Comparison of ENCODE assay signal across 10 cellular contexts in genomic region chr15:69668963-69669362, GRCh38.
DNase-seq lines count a peak whose midpoint lies in the region; ATAC-seq and TF ChIP-seq lines count a peak whose summit lies in the region.
"Had no signal": no experiment of that assay in that cellular context is flagged by ENCODE, and none has a peak within 500 bp of the region (broad histone marks: within the 10 kb centered on the region; RNA-seq: fewer than 3 reads in every experiment).

No MANE protein-coding gene starts in this region.

- H3K9me3 ChIP-seq in stomach (no peaks in the 10 kb centered on the region), HAP-1 (no peaks in the 10 kb centered on the region), sigmoid colon (no peaks in the 10 kb centered on the region)

- H3K4me1 Mint-ChIP-seq in activated T-cell treated with anti-CD3 and anti-CD28 coated beads, Interleukin-2, amount 50 U/mL, for 4 hours (ENCODE audit: low read depth) = peaks cover 35% of the 10 kb centered on the region

- TF ChIP-seq CTCF in stomach (IDR thresholded peaks at IDR 0.05) (no peak), sigmoid colon (IDR thresholded peaks at IDR 0.05) (no peak)

- no peaks in the 10 kb centered on the region for H3K27me3 Mint-ChIP-seq in activated T-cell treated with anti-CD3 and anti-CD28 coated beads, Interleukin-2, amount 50 U/mL, for 4 hours (ENCODE audit: low read depth)

- TF ChIP-seq EP300 in stomach (IDR thresholded peaks at IDR 0.05) = no peak
- no peak for TF ChIP-seq EP300 in sigmoid colon (IDR thresholded peaks at IDR 0.05)

- H3K4me1 ChIP-seq in stomach = peaks cover 0 to 41% (median 14%) of the 10 kb centered on the region in 4 donors
- no peaks in the 10 kb centered on the region for H3K4me1 ChIP-seq in HAP-1
- H3K4me1 ChIP-seq in sigmoid colon = peaks cover 0 to 12% (median 0%) of the 10 kb centered on the region in 4 donors

- H3K4me3 Mint-ChIP-seq in activated T-cell treated with anti-CD3 and anti-CD28 coated beads, Interleukin-2, amount 50 U/mL, for 4 hours = no peak overlapping the region
- H3K4me3 Mint-ChIP-seq: neural crest cell had no signal

- intact Hi-C loops in stomach (cut with DNase I; ENCODE audit: low total_unique reads) (no loop called here), sigmoid colon (cut with DNase I) (no loop called here)

- H3K27ac ChIP-seq in stomach = no peak overlapping the region
- no peak overlapping the region for H3K27ac ChIP-seq in sigmoid colon
- H3K27ac ChIP-seq: cardiac muscle cell had no signal

- TF ChIP-seq POLR2A in stomach (IDR thresholded peaks at IDR 0.05) (no peak), sigmoid colon (IDR thresholded peaks at IDR 0.05) (no peak)

- H3K27me3 ChIP-seq in stomach (no peaks in the 10 kb centered on the region), HAP-1 (ENCODE audit: low read depth) (no peaks in the 10 kb centered on the region), sigmoid colon (no peaks in the 10 kb centered on the region)
- H3K27me3 ChIP-seq: cardiac muscle cell had no signal

- no peaks in the 10 kb centered on the region for H3K9me3 Mint-ChIP-seq in activated T-cell treated with anti-CD3 and anti-CD28 coated beads, Interleukin-2, amount 50 U/mL, for 4 hours
- H3K9me3 Mint-ChIP-seq: neural crest cell had no signal

- in situ Hi-C loops in HAP-1 (cut with MboI; ENCODE audit: low sequenced_read_pairs) = no loop called here

- 61 to 74% (median 72%) methylated on average over 3 to 4 of the region's 4 CpGs for WGBS in stomach, 5 donors
- 51 to 78% methylated on average over 4 of the region's 4 CpGs for WGBS in sigmoid colon, 2 donors

- DNase-seq in activated naive CD4-positive, alpha-beta T cell treated with Interleukin-2 at 50 U/mL for 16 hours = peak; percentile 10
- no peak for DNase-seq in activated naive CD4-positive, alpha-beta T cell (lab: John Stamatoyannopoulos, UW)
- no peak for DNase-seq in activated T-cell treated with anti-CD3 and anti-CD28 coated beads, Interleukin-2, amount 50 U/mL, for 4 hours
- peak; percentile 31 for DNase-seq in stomach
- no peak for DNase-seq in HAP-1 (ENCODE audit: low spot score in 2 of 2)
- no peak for DNase-seq in sigmoid colon
- no peak for DNase-seq in cerebellar cortex (ENCODE audit: low spot score)

- H3K4me3 ChIP-seq in stomach (no peak overlapping the region), HAP-1 (no peak overlapping the region), sigmoid colon (no peak overlapping the region)
- H3K4me3 ChIP-seq: cardiac muscle cell had no signal

- peak; percentile 48 for ATAC-seq in HG03097 (IDR thresholded peaks at IDR 0.05; ENCODE audit: low FRiP score, unreplicated experiment)
- peak; percentile 15 to 20 for ATAC-seq in activated T-cell treated with anti-CD3 and anti-CD28 coated beads, Interleukin-2, amount 50 U/mL, for 4 hours

- H3K36me3 ChIP-seq in stomach = no peaks in the 10 kb centered on the region
- no peaks in the 10 kb centered on the region for H3K36me3 ChIP-seq in HAP-1 (replicated peaks)
- H3K36me3 ChIP-seq in sigmoid colon = no peaks in the 10 kb centered on the region
- H3K36me3 ChIP-seq: cardiac muscle cell had no signal

- no peaks in the 10 kb centered on the region for H3K36me3 Mint-ChIP-seq in activated T-cell treated with anti-CD3 and anti-CD28 coated beads, Interleukin-2, amount 50 U/mL, for 4 hours (ENCODE audit: insufficient read depth)

Comparison
In these comparisons a context has a peak if more than half of its experiments do, and no peak if none do; other contexts are left out.
1. DNase-seq: peak in activated naive CD4-positive, alpha-beta T cell treated with Interleukin-2 at 50 U/mL for 16 hours (single experiment) and stomach (single experiment); none in activated naive CD4-positive, alpha-beta T cell (0 of 4), activated T-cell treated with anti-CD3 and anti-CD28 coated beads, Interleukin-2, amount 50 U/mL, for 4 hours (single experiment), HAP-1 (0 of 2), sigmoid colon (single experiment) and cerebellar cortex (single experiment).